8 cellular contexts compared by ENCODE assay signal in genomic region chr5:7754997-7755596, GRCh38.
A peak's percentile ranks its signal among the peaks of the same experiment; 100 is the strongest.
DNase-seq lines count a peak whose midpoint lies in the region; ATAC-seq and TF ChIP-seq lines count a peak whose summit lies in the region.

No MANE protein-coding gene starts in this region.

- DNase-seq in activated CD8-positive, alpha-beta memory T cell treated with anti-CD3 and anti-CD28 coated beads for 48 hours (ENCODE audit: low read depth in 2 of 3, low spot score in 2 of 3): peak; percentile 6 to 18 (median 10)
- DNase-seq in activated CD8-positive, alpha-beta memory T cell treated with anti-CD3 and anti-CD28 coated beads, Interleukin-2, amount 50 U/mL, for 4 hours: no peak
- DNase-seq in LoVo (ENCODE audit: low spot score) (peak; percentile 75), SJSA1 (ENCODE audit: low read depth in 1 of 2, low spot score in 2 of 2) (peak; percentile 37 to 59), dorsolateral prefrontal cortex (peak in 8 of 10 donors; percentile 14 to 76 (median 60)), natural killer cell (peak; percentile 17), mesenchymal stem cell (no peak)

- TF ChIP-seq CTCF in dorsolateral prefrontal cortex (IDR thresholded peaks at IDR 0.05 in 54 of 56, conservative IDR thresholded peaks at IDR 0.05 in 2 of 56; ENCODE audit: low read depth in 1 of 56, partially characterized antibody in 56 of 56): peak; percentile 25 to 76 (median 66)
- TF ChIP-seq CTCF in natural killer cell (IDR thresholded peaks at IDR 0.05): no peak

- no peaks in the 10 kb centered on the region for H3K9me3 ChIP-seq in SJSA1 (replicated peaks)
- H3K9me3 ChIP-seq in mesenchymal stem cell (ENCODE audit: control insufficient read depth, low read length): no peaks in the 10 kb centered on the region

- H3K4me2 ChIP-seq in mesenchymal stem cell (ENCODE audit: low read length, poor library complexity, severe bottlenecking): no peak overlapping the region

- H4K8ac ChIP-seq in mesenchymal stem cell (ENCODE audit: low read length): no peak overlapping the region

- H2AK5ac ChIP-seq in mesenchymal stem cell (ENCODE audit: low read length, severe bottlenecking): no peak overlapping the region

- no peak overlapping the region for H2BK12ac ChIP-seq in mesenchymal stem cell (ENCODE audit: low read length in 2 of 2)

- H4K91ac ChIP-seq in mesenchymal stem cell (ENCODE audit: low read length): no peak overlapping the region

- WGBS in mesenchymal stem cell: 50% methylated on average over 13 of the region's 13 CpGs

- no peak overlapping the region for H3K4me3 Mint-ChIP-seq in natural killer cell

- no peak overlapping the region for H2BK120ac ChIP-seq in mesenchymal stem cell (ENCODE audit: low read depth, low read length)

- H3K9ac ChIP-seq in mesenchymal stem cell (ENCODE audit: low read length): no peak overlapping the region

- H3K4me1 ChIP-seq in SJSA1 (replicated peaks): no peaks in the 10 kb centered on the region
- peaks cover 6% of the 10 kb centered on the region for H3K4me1 ChIP-seq in mesenchymal stem cell (ENCODE audit: control insufficient read depth, insufficient read depth, low read depth, low read length)

- H3K27me3 Mint-ChIP-seq in natural killer cell (ENCODE audit: low read depth in 2 of 2): peaks cover 6 to 7% of the 10 kb centered on the region in 2 donors

- ATAC-seq in GM21825 (IDR thresholded peaks at IDR 0.05; ENCODE audit: unreplicated experiment) (peak; percentile 89), natural killer cell (peak in 2 of 3 donors; percentile 36 to 46)

- H3K9me3 Mint-ChIP-seq in natural killer cell: no peaks in the 10 kb centered on the region

- H3K18ac ChIP-seq in mesenchymal stem cell (ENCODE audit: low read depth in 1 of 2, low read length in 2 of 2): no peak overlapping the region

- H2AFZ ChIP-seq in mesenchymal stem cell (ENCODE audit: low read depth, low read length): no peak overlapping the region

- H3K79me1 ChIP-seq in mesenchymal stem cell (replicated peaks; ENCODE audit: low read length, poor library complexity, severe bottlenecking): no peaks in the 10 kb centered on the region

- H3K27ac ChIP-seq in SJSA1 (no peak overlapping the region), dorsolateral prefrontal cortex (peak overlapping the region in 9 of 59 donors; percentile 5 to 69 (median 37)), mesenchymal stem cell (ENCODE audit: low read length, poor library complexity, severe bottlenecking) (no peak overlapping the region)

- H3K27ac Mint-ChIP-seq in natural killer cell: no peak overlapping the region

- H3K4ac ChIP-seq in mesenchymal stem cell (ENCODE audit: low read depth in 1 of 2, low read length in 2 of 2): no peak overlapping the region

- intact Hi-C loops in dorsolateral prefrontal cortex (cut with DNase I) (loop anchor here in 1 of 2 donors (10.0 kb wide), 1 partner anchor 990 kb away; no protein-coding TSS in a partner anchor), natural killer cell (cut with micrococcal nuclease) (no loop called here)

- H2BK5ac ChIP-seq in mesenchymal stem cell (ENCODE audit: low read depth, low read length, poor library complexity, severe bottlenecking): no peak overlapping the region

- H3K27me3 ChIP-seq in SJSA1 (replicated peaks) (no peaks in the 10 kb centered on the region), dorsolateral prefrontal cortex (peaks cover 0 to 2% (median 0%) of the 10 kb centered on the region in 45 donors), mesenchymal stem cell (ENCODE audit: control insufficient read depth in 1 of 2, insufficient read depth in 1 of 2, low read length in 2 of 2) (peaks cover 18 to 22% of the 10 kb centered on the region in 2 experiments)

- H3K36me3 ChIP-seq in SJSA1 (no peaks in the 10 kb centered on the region), mesenchymal stem cell (ENCODE audit: control insufficient read depth in 1 of 2, insufficient read depth in 2 of 2, low read depth in 1 of 2, low read length in 2 of 2) (no peaks in the 10 kb centered on the region)

- H3K4me1 Mint-ChIP-seq in natural killer cell: no peaks in the 10 kb centered on the region

- H3K4me3 ChIP-seq in SJSA1 (no peak overlapping the region), dorsolateral prefrontal cortex (no peak overlapping the region), mesenchymal stem cell (ENCODE audit: insufficient read depth in 1 of 2, low read depth in 1 of 2, low read length in 2 of 2) (no peak overlapping the region)

- no peak overlapping the region for H2BK15ac ChIP-seq in mesenchymal stem cell (ENCODE audit: low read depth, poor library complexity, severe bottlenecking)

- no peak overlapping the region for H3K23ac ChIP-seq in mesenchymal stem cell (ENCODE audit: low read length in 2 of 2)

- H3K14ac ChIP-seq in mesenchymal stem cell (ENCODE audit: low read length in 2 of 2): no peak overlapping the region

- no peaks in the 10 kb centered on the region for H3K36me3 Mint-ChIP-seq in natural killer cell

Comparison
In these comparisons a context has a peak if more than half of its experiments do, and no peak if none do; other contexts are left out.
1. DNase-seq: peak in activated CD8-positive, alpha-beta memory T cell treated with anti-CD3 and anti-CD28 coated beads for 48 hours (3 of 3), LoVo (single experiment), SJSA1 (2 of 2), dorsolateral prefrontal cortex (8 of 10) and natural killer cell (single experiment); none in activated CD8-positive, alpha-beta memory T cell treated with anti-CD3 and anti-CD28 coated beads, Interleukin-2, amount 50 U/mL, for 4 hours (single experiment) and mesenchymal stem cell (single experiment).